In the genomic region with DNA sequence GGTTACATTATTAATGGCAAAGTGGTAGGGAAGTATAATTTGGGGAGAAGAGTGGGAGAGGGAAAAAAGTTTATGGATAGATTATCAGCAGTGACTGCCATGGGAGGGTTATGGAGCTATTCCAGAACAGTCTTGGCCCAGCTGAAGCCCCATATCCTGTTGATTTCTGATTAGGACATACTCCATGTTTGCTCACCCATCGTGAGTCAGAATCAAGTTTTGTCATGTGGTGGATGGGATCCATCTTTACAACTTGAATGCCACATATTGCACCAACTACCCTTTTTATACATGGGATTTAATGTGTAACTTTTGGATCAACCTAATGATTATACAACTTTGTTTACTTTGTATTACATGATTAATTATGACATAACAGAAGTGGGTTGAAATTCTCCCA, we compare ENCODE assay signal across 18 cellular contexts.
DNase-seq lines count a peak whose midpoint lies in the region.
"Had no signal": no experiment of that assay in that cellular context is flagged by ENCODE, and none has a peak within 500 bp of the region (broad histone marks: within the 10 kb centered on the region; RNA-seq: fewer than 3 reads in every experiment).

No MANE protein-coding gene starts in this region.

- no peaks in the 10 kb centered on the region; the same call in 1 of the 2 replicates for H3K9me3 ChIP-seq in MG63
- H3K9me3 ChIP-seq: BLaER1 had no signal

- no peaks in the 10 kb centered on the region for H3K27me3 ChIP-seq in MG63
- H3K27me3 ChIP-seq: BLaER1 had no signal

- peak overlapping the region; percentile 74 for H3K27ac ChIP-seq in epithelial cell of prostate
- H3K27ac ChIP-seq: BLaER1, parathyroid adenoma had no signal

- H3K36me3 ChIP-seq in MG63, result no peaks in the 10 kb centered on the region
- H3K36me3 ChIP-seq: BLaER1 had no signal

- H3K4me3 ChIP-seq in MG63, result no peak overlapping the region
- H3K4me3 ChIP-seq: BLaER1 had no signal

- DNase-seq in ELR (ENCODE audit: low read depth), result peak; percentile 43
- DNase-seq in MG63, result peak; percentile 79
- DNase-seq in epithelial cell of prostate (ENCODE audit: low read depth, low spot score), result peak; percentile 61
- DNase-seq in lung microvascular endothelial cell (ENCODE audit: low read depth in 2 of 2), result peak; percentile 67 to 74
- no peak for DNase-seq in NCI-H2227 (lab: John Stamatoyannopoulos, UW; ENCODE audit: unreplicated experiment)
- no peak for DNase-seq in NCI-H774 (lab: John Stamatoyannopoulos, UW)
- no peak for DNase-seq in T-helper 9 cell
- DNase-seq: activated CD4-positive, alpha-beta T cell treated with anti-CD3 and anti-CD28 coated beads, Interleukin-2, amount 10 ng/mL, durations not matched to agents 24 days and 14 days; mesendoderm; NCI-H1694; NCI-H345; RPMI8226; small intestine; stimulated activated CD4-positive, alpha-beta T cell treated with anti-CD3 and anti-CD28 coated beads, Interleukin-2, amount 100 ng/mL, for 48 hours; stimulated activated naive CD8-positive, alpha-beta T cell treated with anti-CD3 and anti-CD28 coated beads, Interleukin-15, amount 100 ng/mL, for 72 hours; trophoblast cell had no signal

Comparison
In these comparisons a context has a peak if more than half of its experiments do, and no peak if none do; other contexts are left out.
1. DNase-seq: peak in ELR (single experiment), MG63 (single experiment), epithelial cell of prostate (single experiment) and lung microvascular endothelial cell (2 of 2); none in NCI-H2227 (single experiment), NCI-H774 (single experiment) and T-helper 9 cell (single experiment).